Comparison of ENCODE assay signal across 8 cellular contexts in the genomic region with DNA sequence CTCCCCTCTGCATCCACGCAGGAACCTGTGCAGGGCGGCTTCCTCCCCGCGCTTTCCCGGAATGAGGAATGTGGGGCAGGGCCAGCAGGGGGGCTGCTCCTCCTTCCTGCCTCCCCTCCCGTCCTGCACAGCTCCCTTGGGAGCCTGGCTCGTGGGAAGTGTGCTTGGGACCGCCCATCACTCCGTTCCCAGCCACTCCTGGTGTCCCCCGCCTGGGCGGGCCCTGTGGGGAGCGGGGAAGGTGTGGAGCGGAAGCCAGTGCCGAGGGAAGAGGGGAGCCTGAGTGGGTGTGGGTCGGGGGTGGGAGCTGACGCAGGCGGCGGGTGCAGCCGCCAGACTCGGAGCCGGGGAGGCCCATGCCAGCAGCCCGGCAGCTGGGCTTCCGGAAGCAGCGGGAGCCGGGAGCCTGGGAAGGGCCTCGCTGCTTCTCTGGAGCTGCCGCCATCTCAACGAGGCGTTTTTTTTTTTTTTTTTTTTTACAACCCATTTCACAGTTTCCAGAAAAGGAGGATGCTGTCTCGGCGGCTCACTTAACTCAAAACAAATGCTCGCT. TPM values are rescaled to one million over a fixed set of nuclear protein-coding genes. Genes with fewer than 3 reads are reported as not detected.
A peak's percentile ranks its signal among the peaks of the same experiment; 100 is the strongest.
DNase-seq lines count a peak whose midpoint lies in the region; ATAC-seq and TF ChIP-seq lines count a peak whose summit lies in the region.

No MANE protein-coding gene starts in this region.

- intact Hi-C loops in dendritic cell treated with granulocyte-macrophage colony-stimulating factor and Interleukin-4, amounts not matched to agents 40 ng/mL and 50 ng/mL, for 4 days (cut with micrococcal nuclease): no loop called here
- intact Hi-C loops in aorta (cut with DNase I): no loop called here

- H3K18ac ChIP-seq in mesenchymal stem cell (ENCODE audit: low read depth in 1 of 2, low read length in 2 of 2): peak overlapping the region; percentile 85 to 98

- peak overlapping the region; percentile 82 for H4K8ac ChIP-seq in mesenchymal stem cell (ENCODE audit: low read length)

- H3K9me3 Mint-ChIP-seq in dendritic cell treated with granulocyte-macrophage colony-stimulating factor and Interleukin-4, amounts not matched to agents 40 ng/mL and 50 ng/mL, for 4 days: no peaks in the 10 kb centered on the region
- no peaks in the 10 kb centered on the region for H3K9me3 Mint-ChIP-seq in T-cell

- H3K4me1 Mint-ChIP-seq in dendritic cell treated with granulocyte-macrophage colony-stimulating factor and Interleukin-4, amounts not matched to agents 40 ng/mL and 50 ng/mL, for 4 days (ENCODE audit: low read depth): peaks cover 42% of the 10 kb centered on the region
- H3K4me1 Mint-ChIP-seq in T-cell: no peaks in the 10 kb centered on the region

- peaks cover 8% of the 10 kb centered on the region for H3K27me3 Mint-ChIP-seq in dendritic cell treated with granulocyte-macrophage colony-stimulating factor and Interleukin-4, amounts not matched to agents 40 ng/mL and 50 ng/mL, for 4 days
- H3K27me3 Mint-ChIP-seq in T-cell: peaks cover 2 to 3% of the 10 kb centered on the region in 2 donors

- H2BK15ac ChIP-seq in mesenchymal stem cell (ENCODE audit: low read depth, poor library complexity, severe bottlenecking): peak overlapping the region; percentile 84

- peak overlapping the region in 1 of 2 experiments; percentile 46 for H3K14ac ChIP-seq in mesenchymal stem cell (ENCODE audit: low read length in 2 of 2)

- H3K27ac ChIP-seq in mesenchymal stem cell (ENCODE audit: low read length, poor library complexity, severe bottlenecking) (peak overlapping the region; percentile 76), aorta (ENCODE audit: low read depth in 1 of 2, low read length in 2 of 2) (peak overlapping the region; percentile 86 to 96)

- WGBS in mesenchymal stem cell: under 1% methylated on average over 29 of the region's 32 CpGs
- WGBS in aorta, 2 donors: 0 to 3% methylated on average over 25 to 32 of the region's 32 CpGs

- H2AK5ac ChIP-seq in mesenchymal stem cell (ENCODE audit: low read length, severe bottlenecking): no peak overlapping the region

- peak overlapping the region in 1 of 2 experiments; percentile 48 for H3K23ac ChIP-seq in mesenchymal stem cell (ENCODE audit: low read length in 2 of 2)

- H3K4me3 ChIP-seq in mesenchymal stem cell (ENCODE audit: insufficient read depth in 1 of 2, low read depth in 1 of 2, low read length in 2 of 2): peak overlapping the region in 1 of 2 experiments; percentile 42
- H3K4me3 ChIP-seq in aorta (ENCODE audit: low read length in 2 of 2): no peak overlapping the region

- peak overlapping the region; percentile 61 for H2BK5ac ChIP-seq in mesenchymal stem cell (ENCODE audit: low read depth, low read length, poor library complexity, severe bottlenecking)

- DNase-seq in DMS79 (lab: John Stamatoyannopoulos, UW) (peak; percentile 36), NCI-H510A (lab: John Stamatoyannopoulos, UW) (peak; percentile 80), mesenchymal stem cell (peak; percentile 96), aorta (peak; percentile 97 to 98), T-cell (no peak)

- H3K27me3 ChIP-seq in mesenchymal stem cell (ENCODE audit: control insufficient read depth in 1 of 2, insufficient read depth in 1 of 2, low read length in 2 of 2): no peaks in the 10 kb centered on the region
- no peaks in the 10 kb centered on the region for H3K27me3 ChIP-seq in aorta (ENCODE audit: control insufficient read depth in 1 of 2, insufficient read depth in 2 of 2, low read length in 1 of 2)

- peak overlapping the region; percentile 66 for H3K9ac ChIP-seq in mesenchymal stem cell (ENCODE audit: low read length)

- ATAC-seq in aorta (ENCODE audit: low FRiP score) (peak; percentile 64), T-cell (replicated peaks in 1 of 4) (no peak), HG03159 (IDR thresholded peaks at IDR 0.05; ENCODE audit: unreplicated experiment) (no peak), GM18505 (IDR thresholded peaks at IDR 0.05; ENCODE audit: unreplicated experiment) (no peak)

- peak overlapping the region; percentile 52 for H3K4me3 Mint-ChIP-seq in dendritic cell treated with granulocyte-macrophage colony-stimulating factor and Interleukin-4, amounts not matched to agents 40 ng/mL and 50 ng/mL, for 4 days
- H3K4me3 Mint-ChIP-seq in T-cell: no peak overlapping the region

- H3K27ac Mint-ChIP-seq in dendritic cell treated with granulocyte-macrophage colony-stimulating factor and Interleukin-4, amounts not matched to agents 40 ng/mL and 50 ng/mL, for 4 days: peak overlapping the region; percentile 35
- no peak overlapping the region for H3K27ac Mint-ChIP-seq in T-cell

- POLR2A ChIA-PET in T-cell (lab: Charles Lee): no interaction called here

- peaks cover 7% of the 10 kb centered on the region for H3K36me3 Mint-ChIP-seq in dendritic cell treated with granulocyte-macrophage colony-stimulating factor and Interleukin-4, amounts not matched to agents 40 ng/mL and 50 ng/mL, for 4 days (ENCODE audit: low read depth)
- H3K36me3 Mint-ChIP-seq in T-cell: no peaks in the 10 kb centered on the region

- CTCF ChIA-PET in T-cell (lab: Charles Lee): no interaction called here

- H2BK12ac ChIP-seq in mesenchymal stem cell (ENCODE audit: low read length in 2 of 2): peak overlapping the region in 1 of 2 experiments; percentile 91

- peak overlapping the region; percentile 95 for H4K91ac ChIP-seq in mesenchymal stem cell (ENCODE audit: low read length)

- TF ChIP-seq POLR2A in GM18505 (IDR thresholded peaks at IDR 0.05; ENCODE audit: borderline replicate concordance, extremely low read depth, insufficient read depth, insufficient read length): no peak

- H3K4me1 ChIP-seq in mesenchymal stem cell (ENCODE audit: control insufficient read depth, insufficient read depth, low read depth, low read length) (peaks cover 68% of the 10 kb centered on the region), aorta (ENCODE audit: control insufficient read depth in 1 of 2, insufficient read depth in 2 of 2, low read length in 2 of 2) (no peaks in the 10 kb centered on the region)

- peak overlapping the region; percentile 50 for H3K4me2 ChIP-seq in mesenchymal stem cell (ENCODE audit: low read length, poor library complexity, severe bottlenecking)

- peaks cover 39% of the 10 kb centered on the region for H3K79me1 ChIP-seq in mesenchymal stem cell (replicated peaks; ENCODE audit: low read length, poor library complexity, severe bottlenecking)

- peaks cover 0 to 32% of the 10 kb centered on the region in 2 experiments for H3K36me3 ChIP-seq in mesenchymal stem cell (ENCODE audit: control insufficient read depth in 1 of 2, insufficient read depth in 2 of 2, low read depth in 1 of 2, low read length in 2 of 2)
- no peaks in the 10 kb centered on the region for H3K36me3 ChIP-seq in aorta (ENCODE audit: control insufficient read depth in 1 of 2, insufficient read depth in 2 of 2, low read length in 1 of 2)

- H3K9me3 ChIP-seq in mesenchymal stem cell (ENCODE audit: control insufficient read depth, low read length): no peaks in the 10 kb centered on the region
- H3K9me3 ChIP-seq in aorta (ENCODE audit: control insufficient read depth, low read length): no peaks in the 10 kb centered on the region

- H2BK120ac ChIP-seq in mesenchymal stem cell (ENCODE audit: low read depth, low read length): peak overlapping the region; percentile 80

- H2AFZ ChIP-seq in mesenchymal stem cell (ENCODE audit: low read depth, low read length): no peak overlapping the region

- peak overlapping the region in 1 of 2 experiments; percentile 99 for H3K4ac ChIP-seq in mesenchymal stem cell (ENCODE audit: low read depth in 1 of 2, low read length in 2 of 2)

RNA-seq across cellular contexts. Expression of gene BAHCC1, which starts 24.2 kb away (rescaled TPM):
- polyA plus RNA-seq in mesenchymal stem cell (2013, experiment 1 of 2): 8.3 TPM
- polyA plus RNA-seq in mesenchymal stem cell (2013, experiment 2 of 2): 8.6 TPM
- 10 to 100 TPM; 22.8 to 49.3 TPM for total RNA-seq in aorta
- 10 to 100 TPM in 1 of 2 donors, 1 to 10 TPM in 1; 3.9 to 16.8 TPM for polyA plus RNA-seq in aorta
- total RNA-seq in T-cell: under 1 TPM; 0.23 to 0.82 (median 0.33) TPM

Comparison
In these comparisons a context has a peak if more than half of its experiments do, and no peak if none do; other contexts are left out.
1. DNase-seq: peak in DMS79 (single experiment), NCI-H510A (single experiment), mesenchymal stem cell (single experiment) and aorta (2 of 2); none in T-cell (0 of 34).
2. RNA of gene BAHCC1, which starts 24.2 kb away (total RNA-seq): 22.8 to 49.3 TPM in aorta; 0.23 to 0.82 TPM in T-cell; every median in the first group is over 10 times any median in the second.